10 cellular contexts compared by ENCODE assay signal in genomic region chr1:201736707-201737320, GRCh38.
DNase-seq lines count a peak whose midpoint lies in the region; TF ChIP-seq lines count a peak whose summit lies in the region.
"Had no signal": no experiment of that assay in that cellular context is flagged by ENCODE, and none has a peak within 500 bp of the region (broad histone marks: within the 10 kb centered on the region; RNA-seq: fewer than 3 reads in every experiment).

No MANE protein-coding gene starts in this region.

- H3K9me3 Mint-ChIP-seq in glutamatergic neuron (ENCODE audit: unreplicated experiment), result peaks cover 30% of the 10 kb centered on the region
- H3K9me3 Mint-ChIP-seq: central memory CD8-positive, alpha-beta T cell had no signal

- no peak for TF ChIP-seq EP300 in esophagus muscularis mucosa (IDR thresholded peaks at IDR 0.05)

- H3K27ac ChIP-seq in BLaER1 (no peak overlapping the region), esophagus muscularis mucosa (replicated peaks in 1 of 4) (peak overlapping the region; percentile 56 to 75 (median 71)), trophoblast cell (ENCODE audit: low read depth, low read length) (no peak overlapping the region)

- H3K9ac ChIP-seq in BLaER1 (peak overlapping the region; percentile 88; the same call in 1 of the 2 replicates), trophoblast cell (ENCODE audit: low read length) (no peak overlapping the region)

- H4K91ac ChIP-seq in trophoblast cell (ENCODE audit: low read depth, low read length), result no peak overlapping the region

- no peak overlapping the region for H3K4ac ChIP-seq in trophoblast cell (ENCODE audit: low read depth, low read length)

- H3K27me3 ChIP-seq in BLaER1, result no peaks in the 10 kb centered on the region
- no peaks in the 10 kb centered on the region for H3K27me3 ChIP-seq in esophagus muscularis mucosa
- no peaks in the 10 kb centered on the region for H3K27me3 ChIP-seq in trophoblast cell (ENCODE audit: insufficient read depth, low read length)

- TF ChIP-seq POLR2A in esophagus muscularis mucosa (IDR thresholded peaks at IDR 0.05; ENCODE audit: low read depth), result no peak

- H3K4me3 Mint-ChIP-seq in glutamatergic neuron (ENCODE audit: unreplicated experiment), result no peak overlapping the region
- H3K4me3 Mint-ChIP-seq: central memory CD8-positive, alpha-beta T cell had no signal

- no peak for TF ChIP-seq CTCF in esophagus muscularis mucosa (IDR thresholded peaks at IDR 0.05)
- no peak for TF ChIP-seq CTCF in glutamatergic neuron (IDR thresholded peaks at IDR 0.05; ENCODE audit: partially characterized antibody, unreplicated experiment)

- H3K4me1 ChIP-seq in BLaER1 (peaks cover 59% of the 10 kb centered on the region), esophagus muscularis mucosa (peaks cover 70 to 76% (median 72%) of the 10 kb centered on the region in 4 donors), trophoblast cell (ENCODE audit: control insufficient read depth in 1 of 2, insufficient read depth in 2 of 2, low read length in 2 of 2) (peaks cover 16 to 23% of the 10 kb centered on the region in 2 experiments)

- intact Hi-C loops in esophagus muscularis mucosa (cut with DNase I), result no loop called here

- H3K4me3 ChIP-seq in BLaER1, result no peak overlapping the region
- no peak overlapping the region for H3K4me3 ChIP-seq in esophagus muscularis mucosa
- no peak overlapping the region for H3K4me3 ChIP-seq in trophoblast cell (ENCODE audit: low read depth, low read length)

- no peak overlapping the region for H2BK120ac ChIP-seq in trophoblast cell (ENCODE audit: insufficient read depth, low read length, poor library complexity)

- peaks cover 9% of the 10 kb centered on the region for H3K79me1 ChIP-seq in trophoblast cell (ENCODE audit: low read length)

- H3K9me3 ChIP-seq in BLaER1 (no peaks in the 10 kb centered on the region), esophagus muscularis mucosa (no peaks in the 10 kb centered on the region), trophoblast cell (ENCODE audit: insufficient read depth, low read depth, low read length) (no peaks in the 10 kb centered on the region)

- H3K27me3 Mint-ChIP-seq in glutamatergic neuron (ENCODE audit: unreplicated experiment), result peaks cover 26% of the 10 kb centered on the region

- H4K12ac ChIP-seq in trophoblast cell (ENCODE audit: low read depth, low read length), result no peak overlapping the region

- peak; percentile 47 for DNase-seq in NCI-H526 treated with DMSO at 0.1 percent for 48 hours (lab: John Stamatoyannopoulos, UW)
- no peak for DNase-seq in esophagus muscularis mucosa (ENCODE audit: extremely low spot score)
- DNase-seq in trophoblast cell, result no peak
- no peak for DNase-seq in SW 1271 (lab: John Stamatoyannopoulos, UW)
- DNase-seq in glutamatergic neuron, result no peak
- no peak for DNase-seq in NCI-H1092 (lab: John Stamatoyannopoulos, UW)
- DNase-seq in activated gamma-delta T cell (lab: John Stamatoyannopoulos, UW), result no peak
- DNase-seq: NCI-H1694 treated with DMSO at 0.1 percent for 48 hours had no signal

- peaks cover 53% of the 10 kb centered on the region for H4K20me1 ChIP-seq in BLaER1

- no peak overlapping the region for H3K27ac Mint-ChIP-seq in glutamatergic neuron (ENCODE audit: unreplicated experiment)

- H2AFZ ChIP-seq in trophoblast cell (ENCODE audit: insufficient read depth, low read length, poor library complexity), result no peak overlapping the region

- H3K23ac ChIP-seq in trophoblast cell (ENCODE audit: low read length), result no peak overlapping the region

- H3K36me3 Mint-ChIP-seq in glutamatergic neuron (ENCODE audit: unreplicated experiment), result peaks cover 7% of the 10 kb centered on the region

- WGBS in esophagus muscularis mucosa, result 77% methylated on average over 6 of the region's 6 CpGs
- WGBS in trophoblast cell (ENCODE audit: extremely low coverage, insufficient coverage, insufficient read length), result no CpG with 5 or more reads among the region's 6 CpGs

- H3K36me3 ChIP-seq in BLaER1, result peaks cover 19% of the 10 kb centered on the region; the same call in 1 of the 2 replicates
- H3K36me3 ChIP-seq in esophagus muscularis mucosa, result no peaks in the 10 kb centered on the region
- peaks cover 2 to 5% of the 10 kb centered on the region in 2 experiments for H3K36me3 ChIP-seq in trophoblast cell (ENCODE audit: control insufficient read depth in 1 of 2, insufficient read depth in 2 of 2, low read length in 2 of 2)

- H2BK12ac ChIP-seq in trophoblast cell (ENCODE audit: low read length), result no peak overlapping the region

- H2BK5ac ChIP-seq in trophoblast cell (ENCODE audit: low read depth, low read length, poor library complexity), result no peak overlapping the region

- H2AK5ac ChIP-seq in trophoblast cell (ENCODE audit: low read length), result no peak overlapping the region

- peaks cover 48% of the 10 kb centered on the region for H3K4me1 Mint-ChIP-seq in glutamatergic neuron (ENCODE audit: low read depth, unreplicated experiment)

- peak overlapping the region; percentile 8 for H3K18ac ChIP-seq in trophoblast cell (ENCODE audit: low read length)

- no peak overlapping the region for H4K8ac ChIP-seq in trophoblast cell (ENCODE audit: low read depth, low read length)

- no peak overlapping the region for H3K14ac ChIP-seq in trophoblast cell (ENCODE audit: low read length)

- peak overlapping the region; percentile 94 for H3K4me2 ChIP-seq in BLaER1
- no peak overlapping the region for H3K4me2 ChIP-seq in trophoblast cell (ENCODE audit: low read length)

- peaks cover 4% of the 10 kb centered on the region for H3K79me2 ChIP-seq in trophoblast cell (ENCODE audit: control insufficient read depth, insufficient read depth, low read length, poor library complexity)

Comparison
In these comparisons a context has a peak if more than half of its experiments do, and no peak if none do; other contexts are left out.
1. H3K27ac ChIP-seq: peak in esophagus muscularis mucosa (4 of 4); none in BLaER1 (single experiment) and trophoblast cell (single experiment).